Comparison of ENCODE assay signal across 15 cellular contexts in genomic region chr16:88481851-88482250, GRCh38. TPM values are rescaled to one million over a fixed set of nuclear protein-coding genes. Genes with fewer than 3 reads are reported as not detected.
DNase-seq lines count a peak whose midpoint lies in the region; ATAC-seq and TF ChIP-seq lines count a peak whose summit lies in the region.
"Had no signal": no experiment of that assay in that cellular context is flagged by ENCODE, and none has a peak within 500 bp of the region (broad histone marks: within the 10 kb centered on the region; RNA-seq: fewer than 3 reads in every experiment).

No MANE protein-coding gene starts in this region.

- no peak overlapping the region for H2AFZ ChIP-seq in hepatocyte

- no peaks in the 10 kb centered on the region for H3K36me3 Mint-ChIP-seq in neural crest cell (ENCODE audit: low read depth)

- no peaks in the 10 kb centered on the region for H3K9me3 Mint-ChIP-seq in neural crest cell

- no peak for TF ChIP-seq CTCF in HEK293 (tag by site-specific recombination; IDR thresholded peaks at IDR 0.05)
- TF ChIP-seq CTCF in body of pancreas (IDR thresholded peaks at IDR 0.05), result no peak
- TF ChIP-seq CTCF in neural crest cell (conservative IDR thresholded peaks at IDR 0.05), result no peak
- no peak for TF ChIP-seq CTCF in hepatocyte (IDR thresholded peaks at IDR 0.05; ENCODE audit: poor library complexity)

- H3K36me3 ChIP-seq in BLaER1, result peaks cover 26% of the 10 kb centered on the region
- H3K36me3 ChIP-seq in HEK293 (ENCODE audit: control insufficient read depth in 2 of 2, insufficient read depth in 1 of 2, low read length in 2 of 2), result peaks cover 0 to 11% of the 10 kb centered on the region in 2 experiments; a peak in 1 of 3 replicates
- H3K36me3 ChIP-seq in body of pancreas (replicated peaks in 1 of 2; ENCODE audit: insufficient read depth in 1 of 2, low read depth in 2 of 2), result no peaks in the 10 kb centered on the region
- no peaks in the 10 kb centered on the region for H3K36me3 ChIP-seq in hepatocyte (replicated peaks; ENCODE audit: insufficient read depth, low read depth)
- H3K36me3 ChIP-seq: MG63, SJSA1 had no signal

- H3K4me3 Mint-ChIP-seq in neural crest cell, result no peak overlapping the region

- no peak overlapping the region for H3K9ac ChIP-seq in BLaER1

- TF ChIP-seq POLR2A in body of pancreas (IDR thresholded peaks at IDR 0.05), result no peak

- H3K4me2 ChIP-seq in BLaER1 (peak overlapping the region; percentile 98), hepatocyte (no peak overlapping the region)

- H3K4me1 Mint-ChIP-seq in neural crest cell, result peaks cover 13% of the 10 kb centered on the region

- no peaks in the 10 kb centered on the region for H3K27me3 Mint-ChIP-seq in neural crest cell (ENCODE audit: low read depth)

- DNase-seq in body of pancreas (no peak), neural crest cell (ENCODE audit: low read depth, low spot score) (no peak), NCI-H2227 treated with DMSO at 0.1 percent for 48 hours (lab: John Stamatoyannopoulos, UW) (no peak), hepatocyte (ENCODE audit: low spot score) (no peak)
- DNase-seq: ACHN, DMS 273 treated with DMSO at 0.1 percent for 48 hours, GDM1, Karpas-422, MG63, NCI-H510A, NCI-H774 had no signal

- H3K27me3 ChIP-seq in BLaER1, result no peaks in the 10 kb centered on the region
- H3K27me3 ChIP-seq in body of pancreas, result no peaks in the 10 kb centered on the region
- H3K27me3 ChIP-seq in hepatocyte, result no peaks in the 10 kb centered on the region
- H3K27me3 ChIP-seq: MG63, SJSA1 had no signal

- intact Hi-C loops in body of pancreas (cut with DNase I), result no loop called here

- peak overlapping the region; percentile 79 for H3K27ac ChIP-seq in BLaER1
- H3K27ac ChIP-seq in HEK293 (ENCODE audit: extremely low read depth, low read depth, low read length), result no peak overlapping the region
- peak overlapping the region in 3 of 4 donors; percentile 45 to 55 (median 49) for H3K27ac ChIP-seq in body of pancreas
- H3K27ac ChIP-seq in hepatocyte, result no peak overlapping the region
- H3K27ac ChIP-seq: SJSA1 had no signal

- POLR2A ChIA-PET in HEK293 (lab: Yijun Ruan, JAX), result no interaction called here

- H3K4me3 ChIP-seq in BLaER1, result no peak overlapping the region
- H3K4me3 ChIP-seq in HEK293 (ENCODE audit: low read depth, low read length), result no peak overlapping the region
- H3K4me3 ChIP-seq in body of pancreas, result no peak overlapping the region
- H3K4me3 ChIP-seq in hepatocyte, result no peak overlapping the region
- H3K4me3 ChIP-seq: MG63, SJSA1 had no signal

- H3K27ac Mint-ChIP-seq in neural crest cell (ENCODE audit: unreplicated experiment), result peak overlapping the region; percentile 57

- ATAC-seq in body of pancreas (no peak), HG03108 (IDR thresholded peaks at IDR 0.05; ENCODE audit: unreplicated experiment) (no peak)

- 70% methylated on average over 7 of the region's 9 CpGs; no CpG with 5 or more reads in 1 of the 2 donors for WGBS in body of pancreas, 2 donors
- WGBS in hepatocyte (ENCODE audit: low lambda C conversion rate, missing lambda C conversion rate), result 90% methylated on average over 9 of the region's 9 CpGs

- H3K9me3 ChIP-seq in BLaER1 (no peaks in the 10 kb centered on the region), HEK293 (ENCODE audit: control insufficient read depth, insufficient read depth, low read depth, low read length) (no peaks in the 10 kb centered on the region), body of pancreas (no peaks in the 10 kb centered on the region), hepatocyte (ENCODE audit: low read depth) (no peaks in the 10 kb centered on the region)
- H3K9me3 ChIP-seq: MG63, SJSA1 had no signal

- CTCF ChIA-PET in HEK293 (lab: Yijun Ruan, JAX), result no interaction called here

- peaks cover 84% of the 10 kb centered on the region for H3K4me1 ChIP-seq in BLaER1
- H3K4me1 ChIP-seq in HEK293 (ENCODE audit: control insufficient read depth, insufficient read depth, low read length), result no peaks in the 10 kb centered on the region
- H3K4me1 ChIP-seq in body of pancreas, result peaks cover 83% of the 10 kb centered on the region
- peaks cover 28% of the 10 kb centered on the region for H3K4me1 ChIP-seq in hepatocyte (ENCODE audit: insufficient read depth)
- H3K4me1 ChIP-seq: SJSA1 had no signal

- H3K9me2 ChIP-seq in hepatocyte (replicated peaks; ENCODE audit: insufficient read depth), result no peaks in the 10 kb centered on the region

- H4K20me1 ChIP-seq in BLaER1 (peaks cover 85% of the 10 kb centered on the region), hepatocyte (ENCODE audit: insufficient read depth, poor library complexity, severe bottlenecking) (peaks cover 48% of the 10 kb centered on the region)

- H3K79me2 ChIP-seq in hepatocyte, result peaks cover 82% of the 10 kb centered on the region

TF ChIP-seq in HEK293, 187 proteins besides CTCF, POLR2A, EP300 and RAD21:
- TF ChIP-seq ZNF768 (tag by site-specific recombination; IDR thresholded peaks at IDR 0.05) (peak; percentile 63; the same call in 1 of the 2 replicates), MEIS1 (CRISPR knock-in tag; IDR thresholded peaks at IDR 0.05; ENCODE audit: borderline replicate concordance) (no peak)

RNA-seq across cellular contexts. Expression of gene ZFPM1, which starts 28.8 kb away (rescaled TPM):
- total RNA-seq in body of pancreas (10 to 100 TPM; 10.9 to 11.4 TPM), neural crest cell (11.1 and 11.2 TPM in 2 replicates), hepatocyte (3.1 and 4.1 TPM in 2 replicates)
- 8.3 and 11.9 TPM in 2 replicates for polyA plus RNA-seq in hepatocyte

Comparison
In these comparisons a context has a peak if more than half of its experiments do, and no peak if none do; other contexts are left out.
1. H3K27ac ChIP-seq: peak in BLaER1 (single experiment) and body of pancreas (3 of 4); none in HEK293 (single experiment) and hepatocyte (single experiment).